Comparison of ENCODE assay signal across 1 cellular context in genomic region chr9:30410273-30410672, GRCh38.
TF ChIP-seq lines count a peak whose summit lies in the region.

No MANE protein-coding gene starts in this region.

TF ChIP-seq in GM23338, 12 proteins besides CTCF, POLR2A, EP300 and RAD21:
- TF ChIP-seq REST (IDR thresholded peaks at IDR 0.05; ENCODE audit: unreplicated experiment): no peak
- peak; percentile 77 for TF ChIP-seq NANOG (IDR thresholded peaks at IDR 0.05; ENCODE audit: borderline replicate concordance)
